In the genomic region with DNA sequence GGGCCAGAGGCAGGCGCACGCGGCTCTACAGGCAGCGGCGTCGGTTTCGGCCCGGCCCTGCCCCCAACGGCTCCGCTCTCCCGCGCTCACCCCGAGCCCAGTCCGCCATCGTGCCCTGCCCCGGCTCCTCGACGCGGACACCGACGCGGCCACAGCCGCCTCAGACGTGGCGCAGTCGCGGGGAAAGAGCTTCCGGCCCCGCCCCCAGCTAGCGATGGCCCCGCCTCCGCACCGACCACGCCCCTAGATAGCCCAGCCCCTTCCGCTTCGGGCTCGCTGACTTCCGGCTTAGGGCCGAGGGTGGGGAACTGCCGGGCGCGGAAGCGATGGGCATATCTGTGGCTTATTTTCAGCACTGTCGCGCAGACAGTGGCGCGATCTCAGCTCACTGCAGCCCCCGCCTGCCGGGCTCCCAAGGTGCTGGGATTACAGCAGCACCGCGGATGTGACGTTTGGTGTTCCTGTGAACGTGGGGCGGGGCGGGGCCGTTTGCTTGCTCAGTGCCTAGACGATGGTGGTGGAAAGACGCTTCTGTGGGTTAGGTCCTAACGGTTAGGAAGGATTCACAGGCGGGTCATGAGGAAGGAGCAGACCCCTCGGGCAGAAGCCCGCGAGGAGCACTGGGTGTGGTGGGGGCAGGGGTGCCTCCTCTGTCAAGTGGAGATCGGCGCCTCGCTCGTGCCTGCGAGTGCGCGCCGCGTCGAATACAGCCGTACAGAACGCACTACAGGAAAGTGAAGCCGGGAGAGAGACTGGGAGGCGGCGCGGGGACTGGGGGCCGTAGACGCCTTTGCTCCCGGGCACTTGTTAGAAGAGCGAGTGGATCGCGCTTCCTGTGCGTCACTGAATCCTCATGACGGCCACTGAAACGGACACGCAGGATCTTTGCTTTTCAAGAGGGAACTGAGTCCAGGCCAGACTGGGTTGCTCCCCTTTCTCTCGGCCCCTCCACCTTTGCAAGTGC, we compare ENCODE assay signal across 8 cellular contexts. TPM values are rescaled to one million over a fixed set of nuclear protein-coding genes. Genes with fewer than 3 reads are reported as not detected.
DNase-seq lines count a peak whose midpoint lies in the region; ATAC-seq and TF ChIP-seq lines count a peak whose summit lies in the region.

A gene with protein sequence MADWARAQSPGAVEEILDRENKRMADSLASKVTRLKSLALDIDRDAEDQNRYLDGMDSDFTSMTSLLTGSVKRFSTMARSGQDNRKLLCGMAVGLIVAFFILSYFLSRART (minus strand): TSS at position 187 of the 964 bp plus-strand sequence. CDS start 78 bp downstream, at position 109.
A gene (plus strand): TSS at position 496 of the 964 bp plus-strand sequence. CDS start 1,147 bp downstream, outside the sequence.

- WGBS in right cardiac atrium: under 1% methylated on average over 90 of the region's 90 CpGs

- peak within 1 kb of the TSS; percentile 88 to 99 for H3K4me3 ChIP-seq in ascending aorta
- peak within 1 kb of the TSS; percentile 79 for H3K4me3 ChIP-seq in right cardiac atrium (ENCODE audit: low read length)
- peak within 1 kb of the TSS; percentile 81 to 96 for H3K4me3 ChIP-seq in vagina

- no peaks in the 10 kb centered on the region for H3K9me3 Mint-ChIP-seq in T-helper 2 cell treated with Interferon-gamma antibody and Interleukin-4, amounts not matched to agents 5 μg/mL and 100 μg/mL, for 36 hours

- DNase-seq in NCI-H1930 (lab: John Stamatoyannopoulos, UW) (peak; percentile 94 to 97), ascending aorta (ENCODE audit: low spot score in 2 of 2) (peak; percentile 95 to 99), right cardiac atrium (peak; percentile 96 to 99 (median 98)), putamen (ENCODE audit: low spot score) (peak; percentile 97), vagina (ENCODE audit: extremely low spot score in 2 of 2) (peak in 1 of 2 donors; percentile 98)
- DNase-seq in T-helper 2 cell treated with Interferon-gamma antibody and Interleukin-4, amounts not matched to agents 5 μg/mL and 100 μg/mL, for 36 hours (ENCODE audit: low spot score): peak; percentile 98

- H3K27me3 Mint-ChIP-seq in T-helper 2 cell treated with Interferon-gamma antibody and Interleukin-4, amounts not matched to agents 5 μg/mL and 100 μg/mL, for 36 hours (ENCODE audit: low read depth): no peaks in the 10 kb centered on the region

- TF ChIP-seq CTCF in ascending aorta (IDR thresholded peaks at IDR 0.05): no peak
- TF ChIP-seq CTCF in vagina (IDR thresholded peaks at IDR 0.05): peak in 1 of 3 experiments; percentile 15

- intact Hi-C loops in ascending aorta (cut with DNase I) (loop anchor here (1.0 to 5.0 kb wide), 5 partner anchors 29 to 299 kb away; a partner anchor contains a TSS), right cardiac atrium (cut with DNase I) (loop anchor here in 1 of 4 donors (5.0 kb wide), 2 partner anchors 35 to 150 kb away; no protein-coding TSS in a partner anchor), vagina (cut with DNase I) (loop anchor here (5.0 kb wide), 1 partner anchor 150 kb away; no protein-coding TSS in a partner anchor)

- ATAC-seq in GM18502 (IDR thresholded peaks at IDR 0.05; ENCODE audit: poor library complexity, unreplicated experiment) (peak; percentile 83), HG02970 (IDR thresholded peaks at IDR 0.05; ENCODE audit: low FRiP score, unreplicated experiment) (peak; percentile 91), right cardiac atrium (peak; percentile 91 to 93)

- peaks cover 26% of the 10 kb centered on the region for H3K4me1 Mint-ChIP-seq in T-helper 2 cell treated with Interferon-gamma antibody and Interleukin-4, amounts not matched to agents 5 μg/mL and 100 μg/mL, for 36 hours (ENCODE audit: low read depth)

- H3K36me3 ChIP-seq in ascending aorta (peaks cover 38 to 61% of the 10 kb centered on the region in 2 donors), vagina (peaks cover 0 to 50% of the 10 kb centered on the region in 2 donors)

- H3K4me3 Mint-ChIP-seq in T-helper 2 cell treated with Interferon-gamma antibody and Interleukin-4, amounts not matched to agents 5 μg/mL and 100 μg/mL, for 36 hours: peak within 1 kb of the TSS; percentile 93

- H3K9me3 ChIP-seq in ascending aorta (no peaks in the 10 kb centered on the region), right cardiac atrium (ENCODE audit: control insufficient read depth, low read length) (no peaks in the 10 kb centered on the region), vagina (no peaks in the 10 kb centered on the region)

- peaks cover 45% of the 10 kb centered on the region for H3K36me3 Mint-ChIP-seq in T-helper 2 cell treated with Interferon-gamma antibody and Interleukin-4, amounts not matched to agents 5 μg/mL and 100 μg/mL, for 36 hours (ENCODE audit: low read depth)

- H3K27me3 ChIP-seq in ascending aorta (no peaks in the 10 kb centered on the region), right cardiac atrium (ENCODE audit: control insufficient read depth, insufficient read depth) (no peaks in the 10 kb centered on the region), vagina (no peaks in the 10 kb centered on the region)

- H3K4me1 ChIP-seq in ascending aorta (peaks cover 17 to 47% of the 10 kb centered on the region in 2 donors), right cardiac atrium (ENCODE audit: control insufficient read depth, insufficient read depth, low read length) (peaks cover 14% of the 10 kb centered on the region), vagina (peaks cover 61% of the 10 kb centered on the region)

- H3K27ac Mint-ChIP-seq in T-helper 2 cell treated with Interferon-gamma antibody and Interleukin-4, amounts not matched to agents 5 μg/mL and 100 μg/mL, for 36 hours: peak within 1 kb of the TSS; percentile 99

- peak within 1 kb of the TSS; percentile 99 for H3K27ac ChIP-seq in ascending aorta
- H3K27ac ChIP-seq in right cardiac atrium (ENCODE audit: low read length): peak within 1 kb of the TSS; percentile 93
- peak within 1 kb of the TSS; percentile 97 for H3K27ac ChIP-seq in vagina

- peak in 1 of 2 donors; percentile 87 for TF ChIP-seq POLR2A in vagina (IDR thresholded peaks at IDR 0.05)

RNA-seq across cellular contexts. Expression of the first gene that starts in this region (rescaled TPM):
- total RNA-seq in ascending aorta (42.3 TPM), right cardiac atrium (10 to 100 TPM; 27.1 to 39.9 (median 35.5) TPM), vagina (26.5 TPM)
- polyA plus RNA-seq in right cardiac atrium: 20.9 TPM

RNA-seq across cellular contexts. Expression of the second gene that starts in this region (rescaled TPM):
- total RNA-seq in ascending aorta: 102 TPM
- 10 to 100 TPM; 52.4 to 80.6 (median 58.5) TPM for total RNA-seq in right cardiac atrium
- polyA plus RNA-seq in right cardiac atrium: 42.4 TPM
- 90.1 TPM for total RNA-seq in vagina
